In the genomic region with DNA sequence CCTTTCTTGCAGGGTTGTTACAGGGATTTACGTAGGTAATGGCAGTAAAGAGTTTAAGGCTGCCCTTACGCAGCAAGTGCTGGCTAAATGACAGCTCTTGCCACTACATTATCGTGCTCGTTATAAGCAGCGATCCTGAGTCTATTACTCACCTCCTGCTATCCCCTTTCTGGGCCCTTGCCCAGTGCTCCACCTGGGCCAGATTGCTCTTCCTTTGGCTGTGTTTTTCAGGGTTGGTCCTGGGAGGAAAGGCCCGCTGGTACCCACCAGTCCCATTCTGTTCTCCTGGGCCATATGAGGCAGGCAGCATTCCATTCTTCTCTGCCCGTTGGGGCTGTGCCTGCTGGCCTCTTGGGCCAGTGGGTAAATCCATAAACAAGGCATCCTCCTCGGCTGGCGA, we compare ENCODE assay signal across 15 cellular contexts.
"Had no signal": no experiment of that assay in that cellular context is flagged by ENCODE, and none has a peak within 500 bp of the region (broad histone marks: within the 10 kb centered on the region; RNA-seq: fewer than 3 reads in every experiment).

No MANE protein-coding gene starts in this region.

- H3K27ac ChIP-seq: ascending aorta, pancreas had no signal

- FAIRE-seq: pancreas had no signal

- H3K27ac Mint-ChIP-seq: activated CD4-positive, alpha-beta T cell treated with anti-CD3 and anti-CD28 coated beads for 36 hours; activated CD8-positive, alpha-beta T cell treated with anti-CD3 and anti-CD28 coated beads for 36 hours; stimulated activated naive CD8-positive, alpha-beta T cell treated with anti-CD3 and anti-CD28 coated beads, Interleukin-15, Interleukin-2, amounts not matched to agents 100 ng/mL and 50 ng/mL, for 24 hours had no signal

- H3K4me3 Mint-ChIP-seq: activated CD4-positive, alpha-beta T cell treated with anti-CD3 and anti-CD28 coated beads for 36 hours; activated CD8-positive, alpha-beta T cell treated with anti-CD3 and anti-CD28 coated beads for 36 hours; stimulated activated naive CD8-positive, alpha-beta T cell treated with anti-CD3 and anti-CD28 coated beads, Interleukin-15, Interleukin-2, amounts not matched to agents 100 ng/mL and 50 ng/mL, for 24 hours had no signal

- H3K27me3 ChIP-seq: ascending aorta, pancreas, testis had no signal

- H3K36me3 ChIP-seq: ascending aorta had no signal

- H3K27me3 Mint-ChIP-seq: activated CD4-positive, alpha-beta T cell treated with anti-CD3 and anti-CD28 coated beads for 36 hours; stimulated activated naive CD8-positive, alpha-beta T cell treated with anti-CD3 and anti-CD28 coated beads, Interleukin-15, Interleukin-2, amounts not matched to agents 100 ng/mL and 50 ng/mL, for 24 hours had no signal

- H3K4me3 ChIP-seq: ascending aorta, pancreas, testis had no signal

- ATAC-seq: activated CD4-positive, alpha-beta T cell treated with anti-CD3 and anti-CD28 coated beads for 36 hours; activated CD8-positive, alpha-beta T cell treated with anti-CD3 and anti-CD28 coated beads for 36 hours; left lobe of liver; pancreas had no signal

- H3K9me3 ChIP-seq: ascending aorta, pancreas, testis had no signal

- H3K4me1 ChIP-seq: ascending aorta, pancreas had no signal

- DNase-seq: activated CD4-positive, alpha-beta T cell treated with anti-CD3 and anti-CD28 coated beads for 36 hours; activated CD8-positive, alpha-beta memory T cell treated with anti-CD3 and anti-CD28 coated beads, Interleukin-2, amount 50 U/mL, for 48 hours; activated CD8-positive, alpha-beta T cell treated with anti-CD3 and anti-CD28 coated beads for 36 hours; activated naive CD4-positive, alpha-beta T cell; central memory CD4-positive, alpha-beta T cell; erythroblast; mesenchymal stem cell; pancreas; stimulated activated CD4-positive, alpha-beta T cell treated with anti-CD3 and anti-CD28 coated beads, Interleukin-4, amount 100 ng/mL, for 1 hour; stimulated activated CD8-positive, alpha-beta memory T cell treated with anti-CD3 and anti-CD28 coated beads, Interleukin-4, amount 100 ng/mL, for 48 hours; T1000; testis had no signal

- H3K9me3 Mint-ChIP-seq: activated CD8-positive, alpha-beta T cell treated with anti-CD3 and anti-CD28 coated beads for 36 hours; stimulated activated naive CD8-positive, alpha-beta T cell treated with anti-CD3 and anti-CD28 coated beads, Interleukin-15, Interleukin-2, amounts not matched to agents 100 ng/mL and 50 ng/mL, for 24 hours had no signal
